9 cellular contexts compared by ENCODE assay signal in the genomic region with DNA sequence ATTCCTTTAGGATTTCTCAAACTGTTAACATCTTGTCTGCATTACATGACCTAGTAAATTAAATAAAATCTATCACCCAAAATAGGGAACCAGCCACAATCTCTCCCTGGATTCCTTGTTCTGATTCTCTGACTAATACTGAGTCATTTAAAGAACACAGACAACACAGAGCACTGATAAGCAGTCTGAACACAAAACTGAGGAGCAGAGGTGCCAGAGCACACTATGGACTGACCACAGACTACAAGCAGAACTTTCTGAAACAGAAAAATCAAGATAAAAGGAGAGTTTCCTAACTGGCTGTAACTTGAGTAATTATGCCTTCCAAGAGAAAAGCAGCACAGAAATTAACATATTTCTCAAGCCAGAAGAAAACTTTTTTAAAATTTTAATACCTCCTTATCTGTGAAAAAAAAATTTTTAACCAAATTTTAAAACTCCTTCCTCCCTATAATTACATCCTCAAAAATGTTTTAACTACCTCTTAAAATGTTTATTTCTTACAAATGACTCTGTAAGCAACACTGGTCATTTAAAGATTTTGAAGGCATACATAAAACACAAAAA.
DNase-seq lines count a peak whose midpoint lies in the region; ATAC-seq, FAIRE-seq and TF ChIP-seq lines count a peak whose summit lies in the region.
"Had no signal": no experiment of that assay in that cellular context is flagged by ENCODE, and none has a peak within 500 bp of the region (broad histone marks: within the 10 kb centered on the region; RNA-seq: fewer than 3 reads in every experiment).

No MANE protein-coding gene starts in this region.

- H3K9me3 Mint-ChIP-seq in activated CD4-positive, alpha-beta T cell treated with anti-CD3 and anti-CD28 coated beads for 36 hours (ENCODE audit: low read depth) = no peaks in the 10 kb centered on the region

- peaks cover 19 to 33% (median 23%) of the 10 kb centered on the region in 3 donors for H3K4me1 ChIP-seq in pancreas
- H3K4me1 ChIP-seq: BLaER1 had no signal

- no peak for TF ChIP-seq CTCF in epithelial cell of esophagus (IDR thresholded peaks at IDR 0.05; ENCODE audit: insufficient read depth, low read depth, low read length, missing control alignments)
- no peak for TF ChIP-seq CTCF in pancreas (IDR thresholded peaks at IDR 0.05)

- no peak overlapping the region for H3K4me3 Mint-ChIP-seq in activated CD4-positive, alpha-beta T cell treated with anti-CD3 and anti-CD28 coated beads for 36 hours

- peaks cover 35% of the 10 kb centered on the region for H3K4me1 Mint-ChIP-seq in activated CD4-positive, alpha-beta T cell treated with anti-CD3 and anti-CD28 coated beads for 36 hours

- no peak overlapping the region for H3K27ac Mint-ChIP-seq in activated CD4-positive, alpha-beta T cell treated with anti-CD3 and anti-CD28 coated beads for 36 hours

- peak; percentile 99 for FAIRE-seq in RCC 7860 (lab: Jason Lieb, UNC)
- peak; percentile 5 for FAIRE-seq in pancreas (lab: Jason Lieb, UNC)

- intact Hi-C loops in activated CD4-positive, alpha-beta T cell treated with anti-CD3 and anti-CD28 coated beads for 36 hours (cut with DNase I, micrococcal nuclease) = no loop called here
- intact Hi-C loops in pancreas (cut with DNase I) = no loop called here

- no peak overlapping the region for H3K4me3 ChIP-seq in epithelial cell of esophagus (ENCODE audit: low read length)
- H3K4me3 ChIP-seq in pancreas = no peak overlapping the region
- H3K4me3 ChIP-seq: BLaER1 had no signal

- peaks cover 6% of the 10 kb centered on the region for H3K36me3 Mint-ChIP-seq in activated CD4-positive, alpha-beta T cell treated with anti-CD3 and anti-CD28 coated beads for 36 hours (ENCODE audit: low read depth)

- no peaks in the 10 kb centered on the region for H3K27me3 ChIP-seq in pancreas
- H3K27me3 ChIP-seq: BLaER1 had no signal

- CTCF ChIA-PET in activated CD4-positive, alpha-beta T cell treated with anti-CD3 and anti-CD28 coated beads for 36 hours (lab: Charles Lee) = interaction anchor here (1.0 to 1.6 kb wide), 2 partner anchors 25 to 63 kb away, joined by 3 to 7 read pairs; no protein-coding TSS in a partner anchor

- H3K27ac ChIP-seq in pancreas = peak overlapping the region in 2 of 4 donors; percentile 71 to 72
- H3K27ac ChIP-seq: BLaER1 had no signal

- no peak for DNase-seq in activated CD4-positive, alpha-beta T cell treated with anti-CD3 and anti-CD28 coated beads for 36 hours
- no peak for DNase-seq in activated CD4-positive, alpha-beta T cell treated with anti-CD3 and anti-CD28 coated beads, Interleukin-2, amount 50 U/mL, for 1 hour
- DNase-seq in RCC 7860 (ENCODE audit: low spot score) (peak; percentile 99), epithelial cell of esophagus (ENCODE audit: low read depth) (peak; percentile 87), pancreas (peak in 1 of 6 donors; percentile 39), GOT3 (lab: John Stamatoyannopoulos, UW) (no peak)
- DNase-seq in stimulated activated CD4-positive, alpha-beta T cell treated with anti-CD3 and anti-CD28 coated beads, Interleukin-2, amount 100 ng/mL, for 24 hours = no peak

- peak; percentile 73 for ATAC-seq in activated CD4-positive, alpha-beta T cell treated with anti-CD3 and anti-CD28 coated beads for 36 hours
- ATAC-seq in pancreas (peak; percentile 87 to 94 (median 91)), HG02588 (IDR thresholded peaks at IDR 0.05; ENCODE audit: unreplicated experiment) (no peak)

- no peaks in the 10 kb centered on the region for H3K9me3 ChIP-seq in pancreas

- POLR2A ChIA-PET in activated CD4-positive, alpha-beta T cell treated with anti-CD3 and anti-CD28 coated beads for 36 hours (lab: Charles Lee) = interaction anchor here (0.5 kb wide), 1 partner anchor 672 kb away, joined by 3 read pairs; no protein-coding TSS in a partner anchor

- no peaks in the 10 kb centered on the region for H3K27me3 Mint-ChIP-seq in activated CD4-positive, alpha-beta T cell treated with anti-CD3 and anti-CD28 coated beads for 36 hours

- no peaks in the 10 kb centered on the region for H3K36me3 ChIP-seq in pancreas

Comparison
In these comparisons a context has a peak if more than half of its experiments do, and no peak if none do; other contexts are left out.
1. DNase-seq: peak in RCC 7860 (single experiment) and epithelial cell of esophagus (single experiment); none in activated CD4-positive, alpha-beta T cell treated with anti-CD3 and anti-CD28 coated beads for 36 hours (single experiment), activated CD4-positive, alpha-beta T cell treated with anti-CD3 and anti-CD28 coated beads, Interleukin-2, amount 50 U/mL, for 1 hour (single experiment), GOT3 (single experiment) and stimulated activated CD4-positive, alpha-beta T cell treated with anti-CD3 and anti-CD28 coated beads, Interleukin-2, amount 100 ng/mL, for 24 hours (0 of 2).